1 cellular context compared by ENCODE assay signal in the genomic region with DNA sequence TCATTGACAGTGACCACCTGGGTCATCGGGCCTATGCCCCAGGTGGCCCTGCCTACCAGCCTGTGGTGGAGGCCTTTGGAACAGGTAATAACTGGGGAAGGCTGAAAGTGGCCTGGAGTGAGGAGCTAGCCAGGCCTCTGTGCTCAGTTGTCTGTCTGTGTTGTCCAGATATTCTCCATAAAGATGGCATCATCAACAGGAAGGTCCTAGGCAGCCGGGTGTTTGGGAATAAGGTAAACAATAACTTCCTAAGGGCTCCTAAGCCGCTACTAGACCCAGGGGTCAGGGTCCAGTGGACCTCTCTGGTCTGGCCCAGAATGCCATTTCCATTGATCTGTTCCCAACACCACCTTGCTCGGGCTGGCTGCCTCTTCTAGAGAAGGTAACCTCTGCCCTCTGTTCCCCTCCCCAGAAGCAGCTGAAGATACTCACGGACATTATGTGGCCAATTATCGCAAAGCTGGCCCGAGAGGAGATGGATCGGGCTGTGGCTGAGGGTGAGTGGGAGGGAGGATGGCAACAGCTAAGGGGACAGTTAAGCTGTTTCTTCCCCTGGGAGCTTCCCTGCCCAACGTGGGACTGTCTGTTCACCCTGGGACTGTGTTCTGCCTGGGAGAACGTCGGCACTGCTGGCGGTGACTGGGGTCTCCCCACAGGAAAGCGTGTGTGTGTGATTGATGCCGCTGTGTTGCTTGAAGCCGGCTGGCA.
TF ChIP-seq lines count a peak whose summit lies in the region.

No MANE protein-coding gene starts in this region.

TF ChIP-seq in HepG2, 621 proteins besides CTCF, POLR2A, EP300 and RAD21 (continued from another document and continues in another):
- TF ChIP-seq GMEB2 (CRISPR knock-in tag; IDR thresholded peaks at IDR 0.05; ENCODE audit: low read depth), result no peak
- TF ChIP-seq E2F2 (CRISPR knock-in tag; IDR thresholded peaks at IDR 0.05; ENCODE audit: borderline replicate concordance), result 0 out of 2 replicates have a peak, but pooled peaks have one; percentile 3
- no peak for TF ChIP-seq ZNF274 (CRISPR knock-in tag; IDR thresholded peaks at IDR 0.05)
- peak; percentile 81; the same call in 1 of the 2 replicates for TF ChIP-seq ETV5 (CRISPR knock-in tag; IDR thresholded peaks at IDR 0.05; ENCODE audit: borderline replicate concordance)
- TF ChIP-seq, protein P1, sequence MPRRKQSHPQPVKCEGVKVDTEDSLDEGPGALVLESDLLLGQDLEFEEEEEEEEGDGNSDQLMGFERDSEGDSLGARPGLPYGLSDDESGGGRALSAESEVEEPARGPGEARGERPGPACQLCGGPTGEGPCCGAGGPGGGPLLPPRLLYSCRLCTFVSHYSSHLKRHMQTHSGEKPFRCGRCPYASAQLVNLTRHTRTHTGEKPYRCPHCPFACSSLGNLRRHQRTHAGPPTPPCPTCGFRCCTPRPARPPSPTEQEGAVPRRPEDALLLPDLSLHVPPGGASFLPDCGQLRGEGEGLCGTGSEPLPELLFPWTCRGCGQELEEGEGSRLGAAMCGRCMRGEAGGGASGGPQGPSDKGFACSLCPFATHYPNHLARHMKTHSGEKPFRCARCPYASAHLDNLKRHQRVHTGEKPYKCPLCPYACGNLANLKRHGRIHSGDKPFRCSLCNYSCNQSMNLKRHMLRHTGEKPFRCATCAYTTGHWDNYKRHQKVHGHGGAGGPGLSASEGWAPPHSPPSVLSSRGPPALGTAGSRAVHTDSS (CRISPR knock-in tag; conservative IDR thresholded peaks at IDR 0.05), result no peak
- TF ChIP-seq THAP9 (CRISPR knock-in tag; IDR thresholded peaks at IDR 0.05; ENCODE audit: borderline replicate concordance), result peak; percentile 30; the same call in 1 of the 2 replicates
- TF ChIP-seq, protein P2, sequence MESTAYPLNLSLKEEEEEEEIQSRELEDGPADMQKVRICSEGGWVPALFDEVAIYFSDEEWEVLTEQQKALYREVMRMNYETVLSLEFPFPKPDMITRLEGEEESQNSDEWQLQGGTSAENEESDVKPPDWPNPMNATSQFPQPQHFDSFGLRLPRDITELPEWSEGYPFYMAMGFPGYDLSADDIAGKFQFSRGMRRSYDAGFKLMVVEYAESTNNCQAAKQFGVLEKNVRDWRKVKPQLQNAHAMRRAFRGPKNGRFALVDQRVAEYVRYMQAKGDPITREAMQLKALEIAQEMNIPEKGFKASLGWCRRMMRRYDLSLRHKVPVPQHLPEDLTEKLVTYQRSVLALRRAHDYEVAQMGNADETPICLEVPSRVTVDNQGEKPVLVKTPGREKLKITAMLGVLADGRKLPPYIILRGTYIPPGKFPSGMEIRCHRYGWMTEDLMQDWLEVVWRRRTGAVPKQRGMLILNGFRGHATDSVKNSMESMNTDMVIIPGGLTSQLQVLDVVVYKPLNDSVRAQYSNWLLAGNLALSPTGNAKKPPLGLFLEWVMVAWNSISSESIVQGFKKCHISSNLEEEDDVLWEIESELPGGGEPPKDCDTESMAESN (CRISPR knock-in tag; conservative IDR thresholded peaks at IDR 0.05), result no peak; the same call in 1 of the 2 replicates
- TF ChIP-seq ZBTB43 (CRISPR knock-in tag; conservative IDR thresholded peaks at IDR 0.05), result no peak
- no peak for TF ChIP-seq ZFP91 (CRISPR knock-in tag; IDR thresholded peaks at IDR 0.05; ENCODE audit: borderline replicate concordance)
- no peak; the same call in 1 of the 2 replicates for TF ChIP-seq ZNF790 (CRISPR knock-in tag; IDR thresholded peaks at IDR 0.05; ENCODE audit: borderline replicate concordance)
- TF ChIP-seq ZNF331 (CRISPR knock-in tag; IDR thresholded peaks at IDR 0.05), result peak; percentile 87
- peak; percentile 72 for TF ChIP-seq ZNF143 (CRISPR knock-in tag; IDR thresholded peaks at IDR 0.05)
- TF ChIP-seq SIX4 (CRISPR knock-in tag; IDR thresholded peaks at IDR 0.05), result no peak
- no peak for TF ChIP-seq ZC3H4 (CRISPR knock-in tag; IDR thresholded peaks at IDR 0.05; ENCODE audit: borderline replicate concordance)
- TF ChIP-seq FOXC1 (CRISPR knock-in tag; IDR thresholded peaks at IDR 0.05; ENCODE audit: borderline replicate concordance), result no peak; the same call in 1 of the 2 replicates
- TF ChIP-seq HOXA3 (CRISPR knock-in tag; IDR thresholded peaks at IDR 0.05), result peak; percentile 89
- peak; percentile 76; the same call in 1 of the 2 replicates for TF ChIP-seq ZNF225 (CRISPR knock-in tag; IDR thresholded peaks at IDR 0.05)
- TF ChIP-seq ZMYM2 (CRISPR knock-in tag; IDR thresholded peaks at IDR 0.05), result peak; percentile 64; the same call in 1 of the 2 replicates
- TF ChIP-seq JDP2 (CRISPR knock-in tag; IDR thresholded peaks at IDR 0.05; ENCODE audit: borderline replicate concordance), result no peak
- TF ChIP-seq, protein P3, sequence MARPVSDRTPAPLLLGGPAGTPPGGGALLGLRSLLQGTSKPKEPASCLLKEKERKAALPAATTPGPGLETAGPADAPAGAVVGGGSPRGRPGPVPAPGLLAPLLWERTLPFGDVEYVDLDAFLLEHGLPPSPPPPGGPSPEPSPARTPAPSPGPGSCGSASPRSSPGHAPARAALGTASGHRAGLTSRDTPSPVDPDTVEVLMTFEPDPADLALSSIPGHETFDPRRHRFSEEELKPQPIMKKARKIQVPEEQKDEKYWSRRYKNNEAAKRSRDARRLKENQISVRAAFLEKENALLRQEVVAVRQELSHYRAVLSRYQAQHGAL (CRISPR knock-in tag; IDR thresholded peaks at IDR 0.05; ENCODE audit: not compliant biosample characterization), result no peak
- no peak for TF ChIP-seq DMAP1 (CRISPR knock-in tag; IDR thresholded peaks at IDR 0.05)
- TF ChIP-seq ARNT (IDR thresholded peaks at IDR 0.05), result no peak
- TF ChIP-seq ZBTB7B (CRISPR knock-in tag; IDR thresholded peaks at IDR 0.05), result peak; percentile 67; the same call in 1 of the 2 replicates
- no peak for TF ChIP-seq SMYD3 (CRISPR knock-in tag; IDR thresholded peaks at IDR 0.05)
- TF ChIP-seq HNRNPUL1 (IDR thresholded peaks at IDR 0.05; ENCODE audit: low read depth, low read length), result no peak
- TF ChIP-seq ZNF646 (CRISPR knock-in tag; IDR thresholded peaks at IDR 0.05), result no peak
- TF ChIP-seq ZNF30 (CRISPR knock-in tag; IDR thresholded peaks at IDR 0.05), result no peak
- TF ChIP-seq ZNF468 (CRISPR knock-in tag; IDR thresholded peaks at IDR 0.05), result no peak
- TF ChIP-seq ZNF616 (CRISPR knock-in tag; IDR thresholded peaks at IDR 0.05; ENCODE audit: low read depth), result no peak
